25 cellular contexts compared by ENCODE assay signal in the genomic region with DNA sequence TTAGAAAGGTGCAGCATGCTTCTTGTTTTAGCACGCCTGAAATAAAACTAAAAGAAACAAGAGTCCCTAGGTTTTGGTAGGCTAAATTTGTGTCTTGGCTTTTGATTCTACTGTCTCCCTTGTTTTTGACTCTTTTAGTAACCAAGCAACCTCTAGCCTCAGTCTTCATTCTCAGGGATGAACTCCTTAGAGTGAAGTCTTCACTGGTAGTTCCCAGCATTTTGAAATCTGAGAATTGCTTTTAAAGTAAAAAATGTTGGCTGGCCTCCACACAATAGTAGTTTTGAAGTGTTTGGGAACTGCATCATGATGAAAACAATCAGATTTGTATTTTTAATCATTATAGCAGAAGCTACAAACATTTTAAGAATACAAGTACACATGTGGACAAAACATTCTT. TPM values are rescaled to one million over a fixed set of nuclear protein-coding genes. Genes with fewer than 3 reads are reported as not detected.
DNase-seq lines count a peak whose midpoint lies in the region; ATAC-seq and TF ChIP-seq lines count a peak whose summit lies in the region.
"Had no signal": no experiment of that assay in that cellular context is flagged by ENCODE, and none has a peak within 500 bp of the region (broad histone marks: within the 10 kb centered on the region; RNA-seq: fewer than 3 reads in every experiment).

No MANE protein-coding gene starts in this region.

- peaks cover 2% of the 10 kb centered on the region for H3K9me3 Mint-ChIP-seq in CD4-positive, alpha-beta T cell
- no peaks in the 10 kb centered on the region for H3K9me3 Mint-ChIP-seq in nephron
- H3K9me3 Mint-ChIP-seq: immature natural killer cell; neural crest cell; stimulated activated naive CD8-positive, alpha-beta T cell treated with anti-CD3 and anti-CD28 coated beads, Interleukin-15, Interleukin-2, amounts not matched to agents 100 ng/mL and 50 ng/mL, for 24 hours had no signal

- peak overlapping the region; percentile 91 for H3K27ac Mint-ChIP-seq in CD4-positive, alpha-beta T cell
- H3K27ac Mint-ChIP-seq in nephron, result peak overlapping the region in 2 of 3 experiments; percentile 14 to 17
- H3K27ac Mint-ChIP-seq: stimulated activated naive CD8-positive, alpha-beta T cell treated with anti-CD3 and anti-CD28 coated beads, Interleukin-15, Interleukin-2, amounts not matched to agents 100 ng/mL and 50 ng/mL, for 24 hours had no signal

- H3K4me3 ChIP-seq in AG10803 (ENCODE audit: low read length), result no peak overlapping the region
- H3K4me3 ChIP-seq in choroid plexus epithelial cell (ENCODE audit: low read depth, low read length), result no peak overlapping the region
- H3K4me3 ChIP-seq: body of pancreas, dorsolateral prefrontal cortex, smooth muscle cell, uterus had no signal

- ATAC-seq in CD4-positive, alpha-beta T cell (ENCODE audit: poor library complexity), result no peak
- ATAC-seq in HG02642 (IDR thresholded peaks at IDR 0.05; ENCODE audit: poor library complexity, unreplicated experiment), result no peak
- ATAC-seq: body of pancreas, left colon, Panc1 had no signal

- peak overlapping the region; percentile 50 for H3K27ac ChIP-seq in CD4-positive, alpha-beta T cell (ENCODE audit: low read depth, low read length)
- H3K27ac ChIP-seq: body of pancreas, dorsolateral prefrontal cortex, uterus had no signal

- intact Hi-C loops in CD4-positive, alpha-beta T cell (cut with DNase I, micrococcal nuclease), result no loop called here

- no peaks in the 10 kb centered on the region for H3K9me3 ChIP-seq in CD4-positive, alpha-beta T cell (ENCODE audit: control insufficient read depth, low read length)
- H3K9me3 ChIP-seq: body of pancreas, uterus had no signal

- H3K4me3 Mint-ChIP-seq in CD4-positive, alpha-beta T cell, result no peak overlapping the region
- no peak overlapping the region for H3K4me3 Mint-ChIP-seq in nephron
- H3K4me3 Mint-ChIP-seq: immature natural killer cell; neural crest cell; stimulated activated naive CD8-positive, alpha-beta T cell treated with anti-CD3 and anti-CD28 coated beads, Interleukin-15, Interleukin-2, amounts not matched to agents 100 ng/mL and 50 ng/mL, for 24 hours had no signal

- CTCF ChIA-PET in CD4-positive, alpha-beta T cell (lab: Charles Lee), result interaction anchor here (0.6 kb wide), 1 partner anchor 354 kb away, joined by 4 read pairs; no protein-coding TSS in a partner anchor

- peak; percentile 65 for DNase-seq in AG10803 (ENCODE audit: low read depth)
- no peak for DNase-seq in CD4-positive, alpha-beta T cell
- DNase-seq in choroid plexus epithelial cell (ENCODE audit: low read depth), result peak; percentile 78
- DNase-seq in NCI-H128 (lab: John Stamatoyannopoulos, UW; ENCODE audit: unreplicated experiment), result no peak
- DNase-seq in AML-193 (lab: John Stamatoyannopoulos, UW), result no peak
- DNase-seq: activated gamma-delta T cell; body of pancreas; C1 segment of cervical spinal cord; DND-41; dorsolateral prefrontal cortex; hypothalamus; immature natural killer cell; left colon; NCI-H1436 treated with DMSO at 0.1 percent for 48 hours; NCI-H2081 treated with DMSO at 0.1 percent for 48 hours; SHP77; stimulated activated CD4-positive, alpha-beta T cell treated with anti-CD3 and anti-CD28 coated beads, Interleukin-2, amount 100 ng/mL, for 24 hours; stimulated activated CD8-positive, alpha-beta memory T cell treated with anti-CD3 and anti-CD28 coated beads, Interleukin-4, amount 100 ng/mL, for 48 hours; uterus had no signal

- peaks cover 34% of the 10 kb centered on the region for H3K4me1 Mint-ChIP-seq in CD4-positive, alpha-beta T cell (ENCODE audit: low read depth)
- H3K4me1 Mint-ChIP-seq in nephron, result peaks cover 11% of the 10 kb centered on the region

- no peaks in the 10 kb centered on the region for H3K27me3 ChIP-seq in CD4-positive, alpha-beta T cell (ENCODE audit: control insufficient read depth, insufficient read depth, low read length)
- H3K27me3 ChIP-seq: body of pancreas, dorsolateral prefrontal cortex, uterus had no signal

- H3K36me3 Mint-ChIP-seq in CD4-positive, alpha-beta T cell (ENCODE audit: low read depth), result no peaks in the 10 kb centered on the region
- H3K36me3 Mint-ChIP-seq in nephron (ENCODE audit: low read depth), result no peaks in the 10 kb centered on the region

- POLR2A ChIA-PET in CD4-positive, alpha-beta T cell (lab: Charles Lee), result interaction anchor here (0.6 to 1.9 kb wide), 4 partner anchors 8 to 421 kb away, joined by 3 to 10 read pairs (median 5); no protein-coding TSS in a partner anchor

- TF ChIP-seq CTCF in AG10803 (conservative IDR thresholded peaks at IDR 0.05; ENCODE audit: low read length) (no peak), choroid plexus epithelial cell (conservative IDR thresholded peaks at IDR 0.05; ENCODE audit: low read depth, low read length) (no peak), nephron (IDR thresholded peaks at IDR 0.05; ENCODE audit: unreplicated experiment in 3 of 3) (no peak)
- TF ChIP-seq CTCF in CD4-positive, alpha-beta T cell (IDR thresholded peaks at IDR 0.05), result no peak

- no peaks in the 10 kb centered on the region for H3K27me3 Mint-ChIP-seq in CD4-positive, alpha-beta T cell
- H3K27me3 Mint-ChIP-seq in nephron (ENCODE audit: low read depth), result peaks cover 4% of the 10 kb centered on the region
- H3K27me3 Mint-ChIP-seq: stimulated activated naive CD8-positive, alpha-beta T cell treated with anti-CD3 and anti-CD28 coated beads, Interleukin-15, Interleukin-2, amounts not matched to agents 100 ng/mL and 50 ng/mL, for 24 hours had no signal

RNA-seq across cellular contexts. Expression of a gene that starts 6.1 kb away (rescaled TPM):
- 100 to 1,000 TPM; 104 to 113 TPM for total RNA-seq in CD4-positive, alpha-beta T cell

Comparison
In these comparisons a context has a peak if more than half of its experiments do, and no peak if none do; other contexts are left out.
1. DNase-seq: peak in AG10803 (single experiment) and choroid plexus epithelial cell (single experiment); none in CD4-positive, alpha-beta T cell (0 of 10), NCI-H128 (single experiment) and AML-193 (0 of 2).